In genomic region chr19:48085904-48086864, GRCh38 we compare ENCODE assay signal across 15 cellular contexts. TPM values are rescaled to one million over a fixed set of nuclear protein-coding genes. Genes with fewer than 3 reads are reported as not detected.
DNase-seq lines count a peak whose midpoint lies in the region; ATAC-seq, FAIRE-seq and TF ChIP-seq lines count a peak whose summit lies in the region.
"Had no signal": no experiment of that assay in that cellular context is flagged by ENCODE, and none has a peak within 500 bp of the region (broad histone marks: within the 10 kb centered on the region; RNA-seq: fewer than 3 reads in every experiment).

No MANE protein-coding gene starts in this region.

- H3K36me3 ChIP-seq in spleen, result no peaks in the 10 kb centered on the region

- no peak overlapping the region for H3K27ac Mint-ChIP-seq in activated CD4-positive, alpha-beta T cell treated with anti-CD3 and anti-CD28 coated beads for 36 hours

- H3K27me3 ChIP-seq in spleen (replicated peaks in 1 of 7), result peaks cover 0 to 6% (median 0%) of the 10 kb centered on the region in 7 donors

- no peak for FAIRE-seq in RCC 7860 (lab: Jason Lieb, UNC)
- FAIRE-seq: GM12892 had no signal

- POLR2A ChIA-PET in activated CD4-positive, alpha-beta T cell treated with anti-CD3 and anti-CD28 coated beads for 36 hours (lab: Charles Lee), result no interaction called here

- WGBS in spleen, 5 donors, result 88 to 91% (median 89%) methylated on average over 6 to 7 of the region's 7 CpGs

- peaks cover 5% of the 10 kb centered on the region for H3K27me3 Mint-ChIP-seq in activated CD4-positive, alpha-beta T cell treated with anti-CD3 and anti-CD28 coated beads for 36 hours

- H3K9me3 Mint-ChIP-seq in activated CD4-positive, alpha-beta T cell treated with anti-CD3 and anti-CD28 coated beads for 36 hours (ENCODE audit: low read depth), result no peaks in the 10 kb centered on the region

- intact Hi-C loops in activated CD4-positive, alpha-beta T cell treated with anti-CD3 and anti-CD28 coated beads for 36 hours (cut with DNase I, micrococcal nuclease), result no loop called here
- intact Hi-C loops in spleen (cut with DNase I; ENCODE audit: low total_unique reads), result no loop called here

- no peaks in the 10 kb centered on the region for H3K4me1 ChIP-seq in spleen

- TF ChIP-seq CTCF in choroid plexus epithelial cell (conservative IDR thresholded peaks at IDR 0.05; ENCODE audit: low read depth, low read length) (peak; percentile 11), spleen (IDR thresholded peaks at IDR 0.05 in 8 of 11, conservative IDR thresholded peaks at IDR 0.05 in 3 of 11) (no peak)

- CTCF ChIA-PET in activated CD4-positive, alpha-beta T cell treated with anti-CD3 and anti-CD28 coated beads for 36 hours (lab: Charles Lee), result interaction anchor here (1.5 to 2.4 kb wide), 2 partner anchors 8 to 122 kb away, joined by 3 to 7 read pairs; no protein-coding TSS in a partner anchor

- no peak overlapping the region for H3K4me3 ChIP-seq in choroid plexus epithelial cell (ENCODE audit: low read depth, low read length)
- no peak overlapping the region for H3K4me3 ChIP-seq in spleen

- H3K9me3 ChIP-seq in spleen, result no peaks in the 10 kb centered on the region

- no peak for TF ChIP-seq POLR2A in spleen (IDR thresholded peaks at IDR 0.05)

- no peaks in the 10 kb centered on the region for H3K4me1 Mint-ChIP-seq in activated CD4-positive, alpha-beta T cell treated with anti-CD3 and anti-CD28 coated beads for 36 hours

- DNase-seq in activated CD4-positive, alpha-beta T cell treated with anti-CD3 and anti-CD28 coated beads for 36 hours, result peak; percentile 26
- no peak for DNase-seq in activated CD4-positive, alpha-beta T cell treated with anti-CD3 and anti-CD28 coated beads, Interleukin-2, amount 50 U/mL, for 48 hours
- DNase-seq in NCI-H82 treated with DMSO at 0.1 percent for 48 hours (lab: John Stamatoyannopoulos, UW; ENCODE audit: unreplicated experiment) (peak; percentile 32), choroid plexus epithelial cell (ENCODE audit: low read depth) (no peak), spleen (peak; percentile 7), AG20443 (ENCODE audit: low spot score) (no peak), A172 (ENCODE audit: low spot score) (no peak), RCC 7860 (ENCODE audit: low spot score) (no peak)
- DNase-seq: cortex of kidney; DMS 273 treated with DMSO at 0.1 percent for 48 hours; mesenchymal stem cell; Right ventricle myocardium superior; stimulated activated CD4-positive, alpha-beta T cell treated with anti-CD3 and anti-CD28 coated beads, Interleukin-15, amount 100 ng/mL, for 24 hours had no signal

- H3K4me3 Mint-ChIP-seq in activated CD4-positive, alpha-beta T cell treated with anti-CD3 and anti-CD28 coated beads for 36 hours, result no peak overlapping the region

- no peak overlapping the region for H3K27ac ChIP-seq in spleen

- ATAC-seq in activated CD4-positive, alpha-beta T cell treated with anti-CD3 and anti-CD28 coated beads for 36 hours, result no peak

- H3K36me3 Mint-ChIP-seq in activated CD4-positive, alpha-beta T cell treated with anti-CD3 and anti-CD28 coated beads for 36 hours (ENCODE audit: low read depth), result no peaks in the 10 kb centered on the region

RNA-seq across cellular contexts. Expression of gene PLA2G4C, which starts 24.4 kb away (rescaled TPM):
- 10 to 100 TPM; 11.5 to 12.4 TPM for total RNA-seq in activated CD4-positive, alpha-beta T cell treated with anti-CD3 and anti-CD28 coated beads for 36 hours
- 10 to 100 TPM; 17.0 to 62.5 (median 27.7) TPM for total RNA-seq in spleen
- 10 to 100 TPM; 20.4 to 55.0 (median 51.5) TPM for polyA plus RNA-seq in spleen
- 8.0 and 8.4 TPM in 2 replicates for total RNA-seq in A172 (2014; rRNA removed; shearing (Covaris generic))

RNA-seq across cellular contexts. Expression of gene CABP5, which starts 42.3 kb away (rescaled TPM):
- not detected for total RNA-seq in activated CD4-positive, alpha-beta T cell treated with anti-CD3 and anti-CD28 coated beads for 36 hours
- 1 to 10 TPM in 1 of 7 donors, under 1 TPM in 4, not detected in 2; 0.28 to 1.3 (median 0.79) TPM for total RNA-seq in spleen
- under 1 TPM in 2 of 3 donors, not detected in 1; 0.10 to 0.24 TPM for polyA plus RNA-seq in spleen
- total RNA-seq in A172 (2014; rRNA removed; shearing (Covaris generic)), result not detected in 2 replicates
- total RNA-seq: osteocyte, Right ventricle myocardium superior had no signal

Comparison
In these comparisons a context has a peak if more than half of its experiments do, and no peak if none do; other contexts are left out.
1. DNase-seq: peak in activated CD4-positive, alpha-beta T cell treated with anti-CD3 and anti-CD28 coated beads for 36 hours (single experiment), NCI-H82 treated with DMSO at 0.1 percent for 48 hours (single experiment) and spleen (single experiment); none in activated CD4-positive, alpha-beta T cell treated with anti-CD3 and anti-CD28 coated beads, Interleukin-2, amount 50 U/mL, for 48 hours (0 of 2), choroid plexus epithelial cell (single experiment), AG20443 (single experiment), A172 (single experiment) and RCC 7860 (single experiment).